ENCODE assay signal across 8 cellular contexts in the genomic region with DNA sequence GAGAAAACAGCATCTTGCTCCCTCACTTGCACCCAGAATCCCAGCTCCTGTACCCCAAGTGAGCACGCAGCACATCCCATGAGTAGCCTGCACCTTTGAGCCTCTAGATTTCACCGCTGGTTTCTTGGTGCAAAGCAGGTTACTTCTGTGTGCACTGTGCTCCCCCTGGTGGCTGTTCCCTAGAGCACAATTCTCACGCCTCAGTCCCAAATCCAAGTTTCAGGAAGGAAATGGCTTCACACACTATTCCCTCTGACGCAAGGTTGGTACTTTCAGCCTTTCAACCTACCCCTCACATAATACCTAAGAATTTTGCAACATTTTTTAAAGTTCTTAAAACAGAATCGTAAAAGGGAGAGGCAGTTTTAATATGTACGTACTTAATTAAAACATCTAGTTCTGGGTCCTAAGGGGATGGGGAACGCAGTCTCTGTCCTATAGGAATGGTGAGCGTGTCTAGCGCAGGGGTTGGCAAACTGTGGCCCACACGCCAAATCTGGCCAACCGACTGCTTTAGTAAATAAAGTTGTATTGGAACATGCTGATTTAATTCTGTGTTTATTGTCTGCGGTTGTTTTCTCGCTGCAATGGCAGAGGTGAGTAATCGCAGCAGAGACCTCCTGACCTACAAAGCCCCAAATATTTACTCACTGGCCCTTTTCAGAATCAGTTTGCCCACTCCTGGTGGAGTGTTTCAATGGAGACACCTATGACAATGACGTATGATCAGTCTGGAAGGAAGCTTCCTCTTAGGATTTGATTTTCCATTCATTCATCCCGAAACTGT. TPM values are rescaled to one million over a fixed set of nuclear protein-coding genes. Genes with fewer than 3 reads are reported as not detected.
DNase-seq lines count a peak whose midpoint lies in the region; ATAC-seq and TF ChIP-seq lines count a peak whose summit lies in the region.

No MANE protein-coding gene starts in this region.

- no peaks in the 10 kb centered on the region for H3K27me3 ChIP-seq in testis

- WGBS in testis, 2 donors: 82% methylated on average over 16 of the region's 16 CpGs

- CTCF ChIA-PET in activated CD4-positive, alpha-beta memory T cell treated with anti-CD3 and anti-CD28 coated beads, Interleukin-2, amount 10 ng/mL, durations not matched to agents 7 days and 5 days (lab: Charles Lee): no interaction called here

- no peak for TF ChIP-seq POLR2A in testis (IDR thresholded peaks at IDR 0.05)

- in situ Hi-C loops in G401 (cut with HindIII; ENCODE audit: low sequenced_read_pairs): no loop called here

- no peaks in the 10 kb centered on the region for H3K36me3 Mint-ChIP-seq in activated CD4-positive, alpha-beta memory T cell treated with anti-CD3 and anti-CD28 coated beads, Interleukin-2, amount 10 ng/mL, durations not matched to agents 7 days and 5 days (ENCODE audit: low read depth)
- no peaks in the 10 kb centered on the region for H3K36me3 Mint-ChIP-seq in stimulated activated effector memory CD8-positive, alpha-beta T cell treated with anti-CD3 and anti-CD28 coated beads, Interleukin-12 subunit alpha, Interleukin-12 subunit beta, amount 100 ng/mL, for 72 hours

- H3K36me3 ChIP-seq in testis (ENCODE audit: low read depth, missing control alignments): no peaks in the 10 kb centered on the region

- no peaks in the 10 kb centered on the region for H3K4me1 Mint-ChIP-seq in activated CD4-positive, alpha-beta memory T cell treated with anti-CD3 and anti-CD28 coated beads, Interleukin-2, amount 10 ng/mL, durations not matched to agents 7 days and 5 days
- peaks cover under 1% of the 10 kb centered on the region for H3K4me1 Mint-ChIP-seq in stimulated activated effector memory CD8-positive, alpha-beta T cell treated with anti-CD3 and anti-CD28 coated beads, Interleukin-12 subunit alpha, Interleukin-12 subunit beta, amount 100 ng/mL, for 72 hours

- no peak overlapping the region for H3K4me3 Mint-ChIP-seq in activated CD4-positive, alpha-beta memory T cell treated with anti-CD3 and anti-CD28 coated beads, Interleukin-2, amount 10 ng/mL, durations not matched to agents 7 days and 5 days
- H3K4me3 Mint-ChIP-seq in stimulated activated effector memory CD8-positive, alpha-beta T cell treated with anti-CD3 and anti-CD28 coated beads, Interleukin-12 subunit alpha, Interleukin-12 subunit beta, amount 100 ng/mL, for 72 hours: no peak overlapping the region

- no peak overlapping the region for H3K27ac ChIP-seq in testis

- TF ChIP-seq CTCF in testis (IDR thresholded peaks at IDR 0.05): peak; percentile 15 to 58 (median 56)

- no peak for ATAC-seq in HG03175 (IDR thresholded peaks at IDR 0.05; ENCODE audit: unreplicated experiment)
- ATAC-seq in stimulated activated effector memory CD8-positive, alpha-beta T cell treated with anti-CD3 and anti-CD28 coated beads, Interleukin-12 subunit alpha, Interleukin-12 subunit beta, amount 100 ng/mL, for 72 hours: no peak

- H3K9me3 ChIP-seq in testis: no peaks in the 10 kb centered on the region

- no peak overlapping the region for H3K4me3 ChIP-seq in testis

- POLR2A ChIA-PET in activated CD4-positive, alpha-beta memory T cell treated with anti-CD3 and anti-CD28 coated beads, Interleukin-2, amount 10 ng/mL, durations not matched to agents 7 days and 5 days (lab: Charles Lee): no interaction called here

- no peaks in the 10 kb centered on the region for H3K4me1 ChIP-seq in testis

- peak; percentile 65 for DNase-seq in 8988T
- peak; percentile 34 for DNase-seq in G401 (ENCODE audit: low spot score)
- peak; percentile 41 to 85 (median 61) for DNase-seq in NCI-H1417 (lab: John Stamatoyannopoulos, UW)
- peak; percentile 26 for DNase-seq in activated CD4-positive, alpha-beta memory T cell treated with anti-CD3 and anti-CD28 coated beads, Interleukin-2, amount 10 ng/mL, durations not matched to agents 7 days and 5 days
- peak; percentile 63 for DNase-seq in hepatic stellate cell (ENCODE audit: low spot score)
- peak; percentile 66 for DNase-seq in testis
- DNase-seq in stimulated activated effector memory CD8-positive, alpha-beta T cell treated with anti-CD3 and anti-CD28 coated beads, Interleukin-12 subunit alpha, Interleukin-12 subunit beta, amount 100 ng/mL, for 72 hours (ENCODE audit: low spot score in 2 of 2): no peak

- intact Hi-C loops in testis (cut with DNase I; ENCODE audit: low total_unique reads): no loop called here

- no peaks in the 10 kb centered on the region for H3K9me3 Mint-ChIP-seq in activated CD4-positive, alpha-beta memory T cell treated with anti-CD3 and anti-CD28 coated beads, Interleukin-2, amount 10 ng/mL, durations not matched to agents 7 days and 5 days
- H3K9me3 Mint-ChIP-seq in stimulated activated effector memory CD8-positive, alpha-beta T cell treated with anti-CD3 and anti-CD28 coated beads, Interleukin-12 subunit alpha, Interleukin-12 subunit beta, amount 100 ng/mL, for 72 hours: no peaks in the 10 kb centered on the region

- no peak overlapping the region for H3K27ac Mint-ChIP-seq in activated CD4-positive, alpha-beta memory T cell treated with anti-CD3 and anti-CD28 coated beads, Interleukin-2, amount 10 ng/mL, durations not matched to agents 7 days and 5 days
- no peak overlapping the region for H3K27ac Mint-ChIP-seq in stimulated activated effector memory CD8-positive, alpha-beta T cell treated with anti-CD3 and anti-CD28 coated beads, Interleukin-12 subunit alpha, Interleukin-12 subunit beta, amount 100 ng/mL, for 72 hours

- H3K27me3 Mint-ChIP-seq in activated CD4-positive, alpha-beta memory T cell treated with anti-CD3 and anti-CD28 coated beads, Interleukin-2, amount 10 ng/mL, durations not matched to agents 7 days and 5 days: no peaks in the 10 kb centered on the region

RNA-seq across cellular contexts. Expression of a gene that starts 27.5 kb away (rescaled TPM):
- total RNA-seq in G401 (2014; rRNA removed; shearing (Covaris generic)): 46.1 and 71.8 TPM in 2 replicates
- 10 to 100 TPM; 74.4 to 79.6 TPM for total RNA-seq in activated CD4-positive, alpha-beta memory T cell treated with anti-CD3 and anti-CD28 coated beads, Interleukin-2, amount 10 ng/mL, durations not matched to agents 7 days and 5 days
- total RNA-seq in testis: 100 to 1,000 TPM in 1 of 2 donors, 10 to 100 TPM in 1; 54.2 to 101 TPM
- 65.3 TPM for polyA plus RNA-seq in testis (ENCODE audit: insufficient read depth, low read depth, low replicate concordance)

RNA-seq across cellular contexts. Expression of a gene that starts 32.4 kb away (rescaled TPM):
- total RNA-seq in G401 (2014; rRNA removed; shearing (Covaris generic)): 39.1 and 41.1 TPM in 2 replicates
- 100 to 1,000 TPM; 141 to 142 TPM for total RNA-seq in activated CD4-positive, alpha-beta memory T cell treated with anti-CD3 and anti-CD28 coated beads, Interleukin-2, amount 10 ng/mL, durations not matched to agents 7 days and 5 days
- total RNA-seq in testis: 10 to 100 TPM; 75.7 to 91.2 TPM
- 79.4 TPM for polyA plus RNA-seq in testis (ENCODE audit: insufficient read depth, low read depth, low replicate concordance)

Comparison
In these comparisons a context has a peak if more than half of its experiments do, and no peak if none do; other contexts are left out.
1. DNase-seq: peak in 8988T (single experiment), G401 (single experiment), NCI-H1417 (3 of 3), activated CD4-positive, alpha-beta memory T cell treated with anti-CD3 and anti-CD28 coated beads, Interleukin-2, amount 10 ng/mL, durations not matched to agents 7 days and 5 days (single experiment), hepatic stellate cell (single experiment) and testis (single experiment); none in stimulated activated effector memory CD8-positive, alpha-beta T cell treated with anti-CD3 and anti-CD28 coated beads, Interleukin-12 subunit alpha, Interleukin-12 subunit beta, amount 100 ng/mL, for 72 hours (0 of 2).